In genomic region chr16:81633680-81634379, GRCh38 we compare ENCODE assay signal across 1 cellular context.
A peak's percentile ranks its signal among the peaks of the same experiment; 100 is the strongest.
TF ChIP-seq lines count a peak whose summit lies in the region.

No MANE protein-coding gene starts in this region.

TF ChIP-seq in K562, 482 proteins besides CTCF, POLR2A, EP300 and RAD21 (continued from another document and continues in another):
- TF ChIP-seq ARID4B (CRISPR knock-in tag; IDR thresholded peaks at IDR 0.05) (0 out of 2 replicates have a peak, but pooled peaks have one; percentile 10), CBFB (CRISPR knock-in tag; IDR thresholded peaks at IDR 0.05) (no peak), ZNF699 (CRISPR knock-in tag; IDR thresholded peaks at IDR 0.05; ENCODE audit: insufficient replicate concordance) (no peak), CUX1 (CRISPR knock-in tag; IDR thresholded peaks at IDR 0.05) (no peak), ESRRB (CRISPR knock-in tag; IDR thresholded peaks at IDR 0.05; ENCODE audit: borderline replicate concordance) (no peak), SMAD4 (CRISPR knock-in tag; conservative IDR thresholded peaks at IDR 0.05) (peak; percentile 66), POLR3G (IDR thresholded peaks at IDR 0.05; ENCODE audit: extremely low read depth, insufficient read length, insufficient replicate concordance) (no peak), HIVEP1 (CRISPR knock-in tag; IDR thresholded peaks at IDR 0.05) (no peak), ARHGAP35 (IDR thresholded peaks at IDR 0.05; ENCODE audit: partially characterized antibody) (no peak), ESRRA (IDR thresholded peaks at IDR 0.05; ENCODE audit: borderline replicate concordance, low read depth) (0 out of 2 replicates have a peak, but pooled peaks have one; percentile 12), PTRF (tag; IDR thresholded peaks at IDR 0.05) (no peak), HOMEZ (CRISPR knock-in tag; IDR thresholded peaks at IDR 0.05) (no peak), U2AF2 (optimal IDR thresholded peaks at IDR 0.05; ENCODE audit: low read depth, low read length) (no peak), ZNF592 (IDR thresholded peaks at IDR 0.05) (peak; percentile 5), STAT5B (CRISPR knock-in tag; IDR thresholded peaks at IDR 0.05) (no peak), MLX (CRISPR knock-in tag; conservative IDR thresholded peaks at IDR 0.05) (no peak), SNIP1 (IDR thresholded peaks at IDR 0.05; ENCODE audit: low read depth) (no peak), PKNOX1 (IDR thresholded peaks at IDR 0.05) (peak; percentile 90), WHSC1 (IDR thresholded peaks at IDR 0.05; ENCODE audit: low read length) (no peak), ZBTB2 (IDR thresholded peaks at IDR 0.05) (no peak), TEAD4 (IDR thresholded peaks at IDR 0.05; ENCODE audit: low read length) (peak; percentile 68), TEAD4 (CRISPR knock-in tag; IDR thresholded peaks at IDR 0.05; ENCODE audit: borderline replicate concordance) (no peak), FUS (optimal IDR thresholded peaks at IDR 0.05; ENCODE audit: low read depth, low read length) (no peak), KDM1A (IDR thresholded peaks at IDR 0.05) (peak; percentile 75 to 85), XRCC3 (IDR thresholded peaks at IDR 0.05) (no peak), POLR2AphosphoS5 (IDR thresholded peaks at IDR 0.05; ENCODE audit: control insufficient read depth, insufficient read depth, low read depth, low read length) (peak; percentile 68), ZNF830 (CRISPR knock-in tag; IDR thresholded peaks at IDR 0.05) (no peak), MTA1 (IDR thresholded peaks at IDR 0.05; ENCODE audit: borderline replicate concordance) (no peak), DPF2 (IDR thresholded peaks at IDR 0.05) (peak; percentile 71), ZBTB7A (IDR thresholded peaks at IDR 0.05; ENCODE audit: borderline replicate concordance, control insufficient read depth, low read depth, low read length) (peak; percentile 52; the same call in 1 of the 2 replicates), SNAPC5 (CRISPR knock-in tag; IDR thresholded peaks at IDR 0.05) (no peak), PCBP1 (IDR thresholded peaks at IDR 0.05; ENCODE audit: low read depth, low read length, poor library complexity, severe bottlenecking) (no peak), MXI1 (IDR thresholded peaks at IDR 0.05; ENCODE audit: low read depth, low read length) (no peak), TAF7 (tag; IDR thresholded peaks at IDR 0.05) (no peak), ZNF263 (CRISPR knock-in tag; IDR thresholded peaks at IDR 0.05; ENCODE audit: borderline replicate concordance) (no peak), ARID3A (IDR thresholded peaks at IDR 0.05; ENCODE audit: borderline replicate concordance, low read depth, low read length) (no peak), DLX4 (CRISPR knock-in tag; IDR thresholded peaks at IDR 0.05) (no peak), IFI16 (CRISPR knock-in tag; IDR thresholded peaks at IDR 0.05) (no peak), PTBP1 (IDR thresholded peaks at IDR 0.05; ENCODE audit: low read depth, low read length) (no peak), ZFX (CRISPR knock-in tag; IDR thresholded peaks at IDR 0.05) (no peak), PML (IDR thresholded peaks at IDR 0.05; ENCODE audit: low read length) (peak; percentile 48; the same call in 1 of the 2 replicates), TAL1 (IDR thresholded peaks at IDR 0.05) (peak; percentile 78), ZNF41 (CRISPR knock-in tag; conservative IDR thresholded peaks at IDR 0.05) (no peak)
